10 cellular contexts compared by ENCODE assay signal in genomic region chr3:94020293-94020692, GRCh38. TPM values are rescaled to one million over a fixed set of nuclear protein-coding genes. Genes with fewer than 3 reads are reported as not detected.
"Had no signal": no experiment of that assay in that cellular context is flagged by ENCODE, and none has a peak within 500 bp of the region (broad histone marks: within the 10 kb centered on the region; RNA-seq: fewer than 3 reads in every experiment).

No MANE protein-coding gene starts in this region.

- H3K4me3 ChIP-seq: GM23248 had no signal

- ATAC-seq: HepG2 had no signal

- H3K27ac ChIP-seq: GM23248, HL-60 had no signal

- FAIRE-seq: HepG2 had no signal

- DNase-seq: GM23248, GOT3, H9, HCEC 1CT, HFFc6, KBM-7 had no signal

RNA-seq across cellular contexts. Expression of gene STX19, which starts 8.1 kb away (rescaled TPM):
- total RNA-seq: GM23248, H4, H9, HepG2, HFFc6, HT1080 had no signal
- polyA plus RNA-seq: GM23248, HepG2 had no signal
